ENCODE assay signal across 1 cellular context in genomic region chr10:7542189-7542914, GRCh38.
TF ChIP-seq lines count a peak whose summit lies in the region.

No MANE protein-coding gene starts in this region.

TF ChIP-seq in WTC11, 78 proteins besides CTCF, POLR2A, EP300 and RAD21:
- TF ChIP-seq ZNF138 (CRISPR knock-in tag; conservative IDR thresholded peaks at IDR 0.05) (no peak), GABPB1 (CRISPR knock-in tag; IDR thresholded peaks at IDR 0.05) (peak; percentile 97)
